Comparison of ENCODE assay signal across 1 cellular context in genomic region chr11:67391304-67392181, GRCh38.
TF ChIP-seq lines count a peak whose summit lies in the region.

Gene RAD9A (plus strand): TSS chr11:67391986. CDS start chr11:67392045, 59 bp downstream.

TF ChIP-seq in HepG2, 621 proteins besides CTCF, POLR2A, EP300 and RAD21 (continued from another document and continues in another):
- peak; percentile 62 for TF ChIP-seq ZNF276 (CRISPR knock-in tag; IDR thresholded peaks at IDR 0.05; ENCODE audit: low read depth)
- TF ChIP-seq, protein P1, sequence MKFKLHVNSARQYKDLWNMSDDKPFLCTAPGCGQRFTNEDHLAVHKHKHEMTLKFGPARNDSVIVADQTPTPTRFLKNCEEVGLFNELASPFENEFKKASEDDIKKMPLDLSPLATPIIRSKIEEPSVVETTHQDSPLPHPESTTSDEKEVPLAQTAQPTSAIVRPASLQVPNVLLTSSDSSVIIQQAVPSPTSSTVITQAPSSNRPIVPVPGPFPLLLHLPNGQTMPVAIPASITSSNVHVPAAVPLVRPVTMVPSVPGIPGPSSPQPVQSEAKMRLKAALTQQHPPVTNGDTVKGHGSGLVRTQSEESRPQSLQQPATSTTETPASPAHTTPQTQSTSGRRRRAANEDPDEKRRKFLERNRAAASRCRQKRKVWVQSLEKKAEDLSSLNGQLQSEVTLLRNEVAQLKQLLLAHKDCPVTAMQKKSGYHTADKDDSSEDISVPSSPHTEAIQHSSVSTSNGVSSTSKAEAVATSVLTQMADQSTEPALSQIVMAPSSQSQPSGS (CRISPR knock-in tag; IDR thresholded peaks at IDR 0.05): peak; percentile 76
- peak; percentile 62 for TF ChIP-seq SP2 (CRISPR knock-in tag; IDR thresholded peaks at IDR 0.05)
- TF ChIP-seq ZBTB8A (CRISPR knock-in tag; IDR thresholded peaks at IDR 0.05; ENCODE audit: borderline replicate concordance, low read depth): no peak
- TF ChIP-seq KDM5B (CRISPR knock-in tag; IDR thresholded peaks at IDR 0.05; ENCODE audit: borderline replicate concordance): peak; percentile 97
- TF ChIP-seq NFATC3 (CRISPR knock-in tag; IDR thresholded peaks at IDR 0.05): peak; percentile 91; the same call in 1 of the 2 replicates
- no peak for TF ChIP-seq FOXO1 (CRISPR knock-in tag; IDR thresholded peaks at IDR 0.05)
- peak; percentile 94 for TF ChIP-seq PHF8 (CRISPR knock-in tag; IDR thresholded peaks at IDR 0.05)
- no peak for TF ChIP-seq ZFP37 (CRISPR knock-in tag; IDR thresholded peaks at IDR 0.05; ENCODE audit: borderline replicate concordance)
- TF ChIP-seq, protein P2, sequence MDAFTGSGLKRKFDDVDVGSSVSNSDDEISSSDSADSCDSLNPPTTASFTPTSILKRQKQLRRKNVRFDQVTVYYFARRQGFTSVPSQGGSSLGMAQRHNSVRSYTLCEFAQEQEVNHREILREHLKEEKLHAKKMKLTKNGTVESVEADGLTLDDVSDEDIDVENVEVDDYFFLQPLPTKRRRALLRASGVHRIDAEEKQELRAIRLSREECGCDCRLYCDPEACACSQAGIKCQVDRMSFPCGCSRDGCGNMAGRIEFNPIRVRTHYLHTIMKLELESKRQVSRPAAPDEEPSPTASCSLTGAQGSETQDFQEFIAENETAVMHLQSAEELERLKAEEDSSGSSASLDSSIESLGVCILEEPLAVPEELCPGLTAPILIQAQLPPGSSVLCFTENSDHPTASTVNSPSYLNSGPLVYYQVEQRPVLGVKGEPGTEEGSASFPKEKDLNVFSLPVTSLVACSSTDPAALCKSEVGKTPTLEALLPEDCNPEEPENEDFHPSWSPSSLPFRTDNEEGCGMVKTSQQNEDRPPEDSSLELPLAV (CRISPR knock-in tag; conservative IDR thresholded peaks at IDR 0.05; ENCODE audit: low read depth): peak; percentile 73
- peak; percentile 89 for TF ChIP-seq MXD4 (CRISPR knock-in tag; IDR thresholded peaks at IDR 0.05)
- no peak for TF ChIP-seq MIER3 (CRISPR knock-in tag; IDR thresholded peaks at IDR 0.05; ENCODE audit: borderline replicate concordance)
- TF ChIP-seq ZNF574 (CRISPR knock-in tag; IDR thresholded peaks at IDR 0.05): peak; percentile 72
- 0 out of 2 replicates have a peak, but pooled peaks have one; percentile 42 for TF ChIP-seq ZSCAN22 (CRISPR knock-in tag; IDR thresholded peaks at IDR 0.05)
- TF ChIP-seq, protein P3, sequence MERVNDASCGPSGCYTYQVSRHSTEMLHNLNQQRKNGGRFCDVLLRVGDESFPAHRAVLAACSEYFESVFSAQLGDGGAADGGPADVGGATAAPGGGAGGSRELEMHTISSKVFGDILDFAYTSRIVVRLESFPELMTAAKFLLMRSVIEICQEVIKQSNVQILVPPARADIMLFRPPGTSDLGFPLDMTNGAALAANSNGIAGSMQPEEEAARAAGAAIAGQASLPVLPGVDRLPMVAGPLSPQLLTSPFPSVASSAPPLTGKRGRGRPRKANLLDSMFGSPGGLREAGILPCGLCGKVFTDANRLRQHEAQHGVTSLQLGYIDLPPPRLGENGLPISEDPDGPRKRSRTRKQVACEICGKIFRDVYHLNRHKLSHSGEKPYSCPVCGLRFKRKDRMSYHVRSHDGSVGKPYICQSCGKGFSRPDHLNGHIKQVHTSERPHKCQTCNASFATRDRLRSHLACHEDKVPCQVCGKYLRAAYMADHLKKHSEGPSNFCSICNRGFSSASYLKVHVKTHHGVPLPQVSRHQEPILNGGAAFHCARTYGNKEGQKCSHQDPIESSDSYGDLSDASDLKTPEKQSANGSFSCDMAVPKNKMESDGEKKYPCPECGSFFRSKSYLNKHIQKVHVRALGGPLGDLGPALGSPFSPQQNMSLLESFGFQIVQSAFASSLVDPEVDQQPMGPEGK (CRISPR knock-in tag; IDR thresholded peaks at IDR 0.05): no peak; the same call in 1 of the 2 replicates
- no peak for TF ChIP-seq AGO2 (optimal IDR thresholded peaks at IDR 0.05; ENCODE audit: low read depth, low read length)
- no peak for TF ChIP-seq PCBP2 (optimal IDR thresholded peaks at IDR 0.05; ENCODE audit: low read depth, low read length, poor library complexity, severe bottlenecking)
- TF ChIP-seq TEAD2 (CRISPR knock-in tag; IDR thresholded peaks at IDR 0.05): 0 out of 2 replicates have a peak, but pooled peaks have one; percentile 34
- TF ChIP-seq, protein P4, sequence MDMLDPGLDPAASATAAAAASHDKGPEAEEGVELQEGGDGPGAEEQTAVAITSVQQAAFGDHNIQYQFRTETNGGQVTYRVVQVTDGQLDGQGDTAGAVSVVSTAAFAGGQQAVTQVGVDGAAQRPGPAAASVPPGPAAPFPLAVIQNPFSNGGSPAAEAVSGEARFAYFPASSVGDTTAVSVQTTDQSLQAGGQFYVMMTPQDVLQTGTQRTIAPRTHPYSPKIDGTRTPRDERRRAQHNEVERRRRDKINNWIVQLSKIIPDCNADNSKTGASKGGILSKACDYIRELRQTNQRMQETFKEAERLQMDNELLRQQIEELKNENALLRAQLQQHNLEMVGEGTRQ (IDR thresholded peaks at IDR 0.05; ENCODE audit: low read depth, low read length): peak; percentile 99
- TF ChIP-seq, protein P4 (CRISPR knock-in tag; IDR thresholded peaks at IDR 0.05; ENCODE audit: borderline replicate concordance): peak; percentile 99
- TF ChIP-seq BHLHE40 (IDR thresholded peaks at IDR 0.05; ENCODE audit: low read length): peak; percentile 99
- TF ChIP-seq ZNF776 (CRISPR knock-in tag; IDR thresholded peaks at IDR 0.05): peak; percentile 98
- peak; percentile 77; the same call in 1 of the 2 replicates for TF ChIP-seq ZBTB7B (CRISPR knock-in tag; IDR thresholded peaks at IDR 0.05)
- TF ChIP-seq PRPF4 (IDR thresholded peaks at IDR 0.05; ENCODE audit: low read depth, low read length, poor library complexity, severe bottlenecking): no peak
- peak; percentile 25; the same call in 1 of the 2 replicates for TF ChIP-seq MLXIP (CRISPR knock-in tag; IDR thresholded peaks at IDR 0.05; ENCODE audit: borderline replicate concordance)
- no peak for TF ChIP-seq JUN (CRISPR knock-in tag; IDR thresholded peaks at IDR 0.05)
- TF ChIP-seq REL (CRISPR knock-in tag; conservative IDR thresholded peaks at IDR 0.05): peak; percentile 79; the same call in 1 of the 2 replicates
- no peak for TF ChIP-seq HES4 (CRISPR knock-in tag; IDR thresholded peaks at IDR 0.05; ENCODE audit: borderline replicate concordance)
- TF ChIP-seq, protein P5, sequence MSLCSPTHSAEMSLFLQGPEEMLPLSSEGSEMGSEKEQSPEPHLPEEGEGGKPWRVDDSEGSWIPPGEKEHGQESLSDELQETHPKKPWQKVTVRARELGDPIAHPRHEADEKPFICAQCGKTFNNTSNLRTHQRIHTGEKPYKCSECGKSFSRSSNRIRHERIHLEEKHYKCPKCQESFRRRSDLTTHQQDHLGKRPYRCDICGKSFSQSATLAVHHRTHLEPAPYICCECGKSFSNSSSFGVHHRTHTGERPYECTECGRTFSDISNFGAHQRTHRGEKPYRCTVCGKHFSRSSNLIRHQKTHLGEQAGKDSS (CRISPR knock-in tag; IDR thresholded peaks at IDR 0.05; ENCODE audit: borderline replicate concordance, low read depth): no peak
- TF ChIP-seq TBX2 (CRISPR knock-in tag; IDR thresholded peaks at IDR 0.05; ENCODE audit: borderline replicate concordance): peak; percentile 89
- TF ChIP-seq E2F2 (CRISPR knock-in tag; IDR thresholded peaks at IDR 0.05; ENCODE audit: borderline replicate concordance): peak; percentile 71; the same call in 1 of the 2 replicates
- no peak for TF ChIP-seq MTF2 (CRISPR knock-in tag; IDR thresholded peaks at IDR 0.05; ENCODE audit: borderline replicate concordance)
- no peak for TF ChIP-seq ZNF264 (CRISPR knock-in tag; IDR thresholded peaks at IDR 0.05)
- TF ChIP-seq SP1 (IDR thresholded peaks at IDR 0.05): no peak
- TF ChIP-seq SP1 (CRISPR knock-in tag; IDR thresholded peaks at IDR 0.05): peak; percentile 89
- 0 out of 2 replicates have a peak, but pooled peaks have one; percentile 53 for TF ChIP-seq SETDB1 (CRISPR knock-in tag; IDR thresholded peaks at IDR 0.05; ENCODE audit: borderline replicate concordance)
- no peak for TF ChIP-seq XBP1 (CRISPR knock-in tag; IDR thresholded peaks at IDR 0.05)
- TF ChIP-seq ZIK1 (CRISPR knock-in tag; IDR thresholded peaks at IDR 0.05; ENCODE audit: borderline replicate concordance, low read depth): peak; percentile 79
- TF ChIP-seq, protein P6, sequence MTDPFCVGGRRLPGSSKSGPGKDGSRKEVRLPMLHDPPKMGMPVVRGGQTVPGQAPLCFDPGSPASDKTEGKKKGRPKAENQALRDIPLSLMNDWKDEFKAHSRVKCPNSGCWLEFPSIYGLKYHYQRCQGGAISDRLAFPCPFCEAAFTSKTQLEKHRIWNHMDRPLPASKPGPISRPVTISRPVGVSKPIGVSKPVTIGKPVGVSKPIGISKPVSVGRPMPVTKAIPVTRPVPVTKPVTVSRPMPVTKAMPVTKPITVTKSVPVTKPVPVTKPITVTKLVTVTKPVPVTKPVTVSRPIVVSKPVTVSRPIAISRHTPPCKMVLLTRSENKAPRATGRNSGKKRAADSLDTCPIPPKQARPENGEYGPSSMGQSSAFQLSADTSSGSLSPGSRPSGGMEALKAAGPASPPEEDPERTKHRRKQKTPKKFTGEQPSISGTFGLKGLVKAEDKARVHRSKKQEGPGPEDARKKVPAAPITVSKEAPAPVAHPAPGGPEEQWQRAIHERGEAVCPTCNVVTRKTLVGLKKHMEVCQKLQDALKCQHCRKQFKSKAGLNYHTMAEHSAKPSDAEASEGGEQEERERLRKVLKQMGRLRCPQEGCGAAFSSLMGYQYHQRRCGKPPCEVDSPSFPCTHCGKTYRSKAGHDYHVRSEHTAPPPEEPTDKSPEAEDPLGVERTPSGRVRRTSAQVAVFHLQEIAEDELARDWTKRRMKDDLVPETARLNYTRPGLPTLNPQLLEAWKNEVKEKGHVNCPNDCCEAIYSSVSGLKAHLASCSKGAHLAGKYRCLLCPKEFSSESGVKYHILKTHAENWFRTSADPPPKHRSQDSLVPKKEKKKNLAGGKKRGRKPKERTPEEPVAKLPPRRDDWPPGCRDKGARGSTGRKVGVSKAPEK (CRISPR knock-in tag; IDR thresholded peaks at IDR 0.05; ENCODE audit: borderline replicate concordance): 0 out of 2 replicates have a peak, but pooled peaks have one; percentile 55
- peak; percentile 90 for TF ChIP-seq NR1H2 (CRISPR knock-in tag; IDR thresholded peaks at IDR 0.05; ENCODE audit: borderline replicate concordance, low read depth)
- no peak for TF ChIP-seq BRCA1 (CRISPR knock-in tag; IDR thresholded peaks at IDR 0.05)
- TF ChIP-seq ZNF430 (CRISPR knock-in tag; IDR thresholded peaks at IDR 0.05): peak; percentile 68
